ENCODE assay signal across 19 cellular contexts in genomic region chr1:95744731-95745130, GRCh38.
DNase-seq lines count a peak whose midpoint lies in the region; TF ChIP-seq lines count a peak whose summit lies in the region.
"Had no signal": no experiment of that assay in that cellular context is flagged by ENCODE, and none has a peak within 500 bp of the region (broad histone marks: within the 10 kb centered on the region; RNA-seq: fewer than 3 reads in every experiment).

No MANE protein-coding gene starts in this region.

- H3K4me1 ChIP-seq in mammary epithelial cell (ENCODE audit: insufficient read depth, low read length) (peaks cover 19% of the 10 kb centered on the region), breast epithelium (no peaks in the 10 kb centered on the region)
- H3K4me1 ChIP-seq: A549; BLaER1 treated with 17β-estradiol and CSF1 and Interleukin-3, amounts not matched to agents 10 nM and 100 nM; Caco-2 had no signal

- H3K9ac ChIP-seq in mammary epithelial cell (ENCODE audit: insufficient read depth, low read length) = no peak overlapping the region
- H3K9ac ChIP-seq: BLaER1 treated with 17β-estradiol and CSF1 and Interleukin-3, amounts not matched to agents 10 nM and 100 nM had no signal

- H3K36me3 Mint-ChIP-seq in progenitor cell of endocrine pancreas (ENCODE audit: insufficient read depth) = peaks cover 8% of the 10 kb centered on the region
- H3K36me3 Mint-ChIP-seq: CD8-positive, alpha-beta T cell had no signal

- no peaks in the 10 kb centered on the region for H3K79me2 ChIP-seq in mammary epithelial cell (ENCODE audit: insufficient read depth, low read length)

- H4K20me1 ChIP-seq in mammary epithelial cell (ENCODE audit: insufficient read depth, low read length) = no peaks in the 10 kb centered on the region
- H4K20me1 ChIP-seq: BLaER1 treated with 17β-estradiol and CSF1 and Interleukin-3, amounts not matched to agents 10 nM and 100 nM had no signal

- CTCF ChIA-PET in mammary epithelial cell (lab: Charles Lee; ENCODE audit: low non-redundant PET) = no interaction called here

- peaks cover 36% of the 10 kb centered on the region for H3K4me1 Mint-ChIP-seq in progenitor cell of endocrine pancreas (ENCODE audit: low read depth)
- H3K4me1 Mint-ChIP-seq: B cell had no signal

- peak overlapping the region; percentile 36 for H3K27ac Mint-ChIP-seq in progenitor cell of endocrine pancreas
- H3K27ac Mint-ChIP-seq: B cell; CD4-positive, alpha-beta T cell; CD8-positive, alpha-beta T cell had no signal

- no peaks in the 10 kb centered on the region for H3K27me3 Mint-ChIP-seq in progenitor cell of endocrine pancreas
- H3K27me3 Mint-ChIP-seq: B cell; CD4-positive, alpha-beta T cell had no signal

- dilution Hi-C loops in mammary epithelial cell (cut with HindIII; ENCODE audit: low sequenced_read_pairs) = no loop called here

- DNase-seq in DMS79 treated with DMSO at 0.1 percent for 48 hours (lab: John Stamatoyannopoulos, UW) (peak; percentile 61), DMS79 (lab: John Stamatoyannopoulos, UW) (no peak), mammary epithelial cell (no peak), breast epithelium (ENCODE audit: low spot score in 2 of 2) (no peak), progenitor cell of endocrine pancreas (ENCODE audit: low spot score, unreplicated experiment) (no peak), DMS53 treated with DMSO at 0.1 percent for 48 hours (lab: John Stamatoyannopoulos, UW; ENCODE audit: unreplicated experiment) (no peak)
- DNase-seq: AML-193; Caco-2; CD4-positive, alpha-beta T cell; CD8-positive, alpha-beta T cell; DMS 273 treated with DMSO at 0.1 percent for 48 hours; DMS153; DMS53; GF-D8 had no signal

- intact Hi-C loops in mammary epithelial cell (cut with micrococcal nuclease) (no loop called here), breast epithelium (cut with DNase I; ENCODE audit: low total_unique reads) (no loop called here)

- no peak for TF ChIP-seq POLR2A in breast epithelium (IDR thresholded peaks at IDR 0.05)

- H3K36me3 ChIP-seq in mammary epithelial cell (ENCODE audit: insufficient read depth, low read length) (no peaks in the 10 kb centered on the region), breast epithelium (no peaks in the 10 kb centered on the region)
- H3K36me3 ChIP-seq: BLaER1 treated with 17β-estradiol and CSF1 and Interleukin-3, amounts not matched to agents 10 nM and 100 nM had no signal

- no TSS peak for BruUV-seq in mammary epithelial cell (replicated peaks; lab: Mats Ljungman, UMichigan)

- peak overlapping the region; percentile 68 for H3K4me2 ChIP-seq in mammary epithelial cell (ENCODE audit: insufficient read depth, low read depth, low read length)
- H3K4me2 ChIP-seq: A549; BLaER1 treated with 17β-estradiol and CSF1 and Interleukin-3, amounts not matched to agents 10 nM and 100 nM had no signal

- in situ Hi-C loops in mammary epithelial cell (cut with MboI; ENCODE audit: low sequenced_read_pairs in 2 of 2) = no loop called here

- TF ChIP-seq CTCF in mammary epithelial cell (conservative IDR thresholded peaks at IDR 0.05 in 1 of 2, IDR thresholded peaks at IDR 0.05 in 1 of 2; ENCODE audit: extremely low read depth in 1 of 2, insufficient read depth in 1 of 2, low read depth in 1 of 2, low read length in 2 of 2) = no peak
- no peak for TF ChIP-seq CTCF in breast epithelium (IDR thresholded peaks at IDR 0.05)
- no peak for TF ChIP-seq CTCF in progenitor cell of endocrine pancreas (IDR thresholded peaks at IDR 0.05; ENCODE audit: unreplicated experiment)

- H2AFZ ChIP-seq in mammary epithelial cell (ENCODE audit: low read depth, low read length) = peak overlapping the region; percentile 35

- H3K27me3 ChIP-seq in mammary epithelial cell (ENCODE audit: insufficient read depth, low read length) = no peaks in the 10 kb centered on the region
- no peaks in the 10 kb centered on the region for H3K27me3 ChIP-seq in breast epithelium
- H3K27me3 ChIP-seq: BLaER1 treated with 17β-estradiol and CSF1 and Interleukin-3, amounts not matched to agents 10 nM and 100 nM had no signal

- H3K4me3 Mint-ChIP-seq in progenitor cell of endocrine pancreas (ENCODE audit: low read depth) = no peak overlapping the region
- H3K4me3 Mint-ChIP-seq: B cell; CD4-positive, alpha-beta T cell; CD8-positive, alpha-beta T cell had no signal

- no peaks in the 10 kb centered on the region for H3K9me3 ChIP-seq in mammary epithelial cell (replicated peaks; ENCODE audit: insufficient read depth, low read length)
- no peaks in the 10 kb centered on the region for H3K9me3 ChIP-seq in breast epithelium
- H3K9me3 ChIP-seq: A549; BLaER1 treated with 17β-estradiol and CSF1 and Interleukin-3, amounts not matched to agents 10 nM and 100 nM; Caco-2 had no signal

- WGBS in mammary epithelial cell (ENCODE audit: low coverage, missing lambda C conversion rate) = 50% methylated on average over 2 of the region's 2 CpGs

- H3K4me3 ChIP-seq in mammary epithelial cell (replicated peaks in 1 of 3; ENCODE audit: insufficient read depth in 1 of 3, low read depth in 2 of 3, low read length in 3 of 3) (peak overlapping the region in 1 of 3 experiments; percentile 13), breast epithelium (no peak overlapping the region)
- H3K4me3 ChIP-seq: A549; BLaER1 treated with 17β-estradiol and CSF1 and Interleukin-3, amounts not matched to agents 10 nM and 100 nM had no signal

- no peak overlapping the region for H3K27ac ChIP-seq in mammary epithelial cell (ENCODE audit: insufficient read depth, low read depth, low read length)
- no peak overlapping the region for H3K27ac ChIP-seq in breast epithelium
- H3K27ac ChIP-seq: 22Rv1; A549; BLaER1 treated with 17β-estradiol and CSF1 and Interleukin-3, amounts not matched to agents 10 nM and 100 nM; C4-2B had no signal

- H3K9me3 Mint-ChIP-seq in progenitor cell of endocrine pancreas (ENCODE audit: low read depth) = peaks cover 22% of the 10 kb centered on the region
